7 cellular contexts compared by ENCODE assay signal in genomic region chr1:8397511-8397910, GRCh38.
DNase-seq lines count a peak whose midpoint lies in the region; ATAC-seq lines count a peak whose summit lies in the region.

No MANE protein-coding gene starts in this region.

- peak overlapping the region in 1 of 2 experiments; percentile 34 for H3K18ac ChIP-seq in mesenchymal stem cell (ENCODE audit: low read depth in 1 of 2, low read length in 2 of 2)

- 52% methylated on average over 2 of the region's 2 CpGs for WGBS in mesenchymal stem cell

- H3K36me3 ChIP-seq in mesenchymal stem cell (ENCODE audit: control insufficient read depth in 1 of 2, insufficient read depth in 2 of 2, low read depth in 1 of 2, low read length in 2 of 2), result peaks cover 13 to 70% of the 10 kb centered on the region in 2 experiments

- DNase-seq in activated naive CD4-positive, alpha-beta T cell treated with anti-CD3 and anti-CD28 coated beads, Interleukin-2, amount 50 U/mL, for 72 hours (ENCODE audit: low spot score in 2 of 2), result peak in 1 of 2 donors; percentile 33
- DNase-seq in mesenchymal stem cell (no peak), NCI-H748 treated with DMSO at 0.1 percent for 48 hours (lab: John Stamatoyannopoulos, UW) (no peak), DMS53 treated with DMSO at 0.1 percent for 48 hours (lab: John Stamatoyannopoulos, UW; ENCODE audit: unreplicated experiment) (no peak), NCI-H1436 treated with DMSO at 0.1 percent for 48 hours (lab: John Stamatoyannopoulos, UW) (no peak)

- H3K9me3 ChIP-seq in mesenchymal stem cell (ENCODE audit: control insufficient read depth, low read length), result no peaks in the 10 kb centered on the region

- H3K27ac ChIP-seq in mesenchymal stem cell (ENCODE audit: low read length, poor library complexity, severe bottlenecking), result peak overlapping the region; percentile 72

- no peak overlapping the region for H2BK15ac ChIP-seq in mesenchymal stem cell (ENCODE audit: low read depth, poor library complexity, severe bottlenecking)

- peak overlapping the region; percentile 69 to 81 for H3K27ac Mint-ChIP-seq in activated naive CD4-positive, alpha-beta T cell treated with anti-CD3 and anti-CD28 coated beads, Interleukin-2, amount 50 U/mL, for 72 hours

- H4K8ac ChIP-seq in mesenchymal stem cell (ENCODE audit: low read length), result no peak overlapping the region

- no peak overlapping the region for H3K4ac ChIP-seq in mesenchymal stem cell (ENCODE audit: low read depth in 1 of 2, low read length in 2 of 2)

- H3K4me1 ChIP-seq in mesenchymal stem cell (ENCODE audit: control insufficient read depth, insufficient read depth, low read depth, low read length), result peaks cover 10% of the 10 kb centered on the region

- H3K79me1 ChIP-seq in mesenchymal stem cell (replicated peaks; ENCODE audit: low read length, poor library complexity, severe bottlenecking), result peaks cover 17% of the 10 kb centered on the region

- H2AK5ac ChIP-seq in mesenchymal stem cell (ENCODE audit: low read length, severe bottlenecking), result no peak overlapping the region

- ATAC-seq in GM18873 (IDR thresholded peaks at IDR 0.05; ENCODE audit: low FRiP score, unreplicated experiment) (peak; percentile 44), HG03196 (IDR thresholded peaks at IDR 0.05; ENCODE audit: unreplicated experiment) (peak; percentile 60)
- ATAC-seq in activated naive CD4-positive, alpha-beta T cell treated with anti-CD3 and anti-CD28 coated beads, Interleukin-2, amount 50 U/mL, for 72 hours, result peak; percentile 58 to 77

- H3K36me3 Mint-ChIP-seq in activated naive CD4-positive, alpha-beta T cell treated with anti-CD3 and anti-CD28 coated beads, Interleukin-2, amount 50 U/mL, for 72 hours, result peaks cover 6 to 61% of the 10 kb centered on the region in 2 donors

- H3K9me3 Mint-ChIP-seq in activated naive CD4-positive, alpha-beta T cell treated with anti-CD3 and anti-CD28 coated beads, Interleukin-2, amount 50 U/mL, for 72 hours, result peaks cover 0 to 4% of the 10 kb centered on the region in 2 donors

- no peaks in the 10 kb centered on the region for H3K27me3 ChIP-seq in mesenchymal stem cell (ENCODE audit: control insufficient read depth in 1 of 2, insufficient read depth in 1 of 2, low read length in 2 of 2)

- H3K4me3 ChIP-seq in mesenchymal stem cell (ENCODE audit: insufficient read depth in 1 of 2, low read depth in 1 of 2, low read length in 2 of 2), result peak overlapping the region in 1 of 2 experiments; percentile 31

- no peak overlapping the region for H4K91ac ChIP-seq in mesenchymal stem cell (ENCODE audit: low read length)

- peak overlapping the region; percentile 79 for H3K9ac ChIP-seq in mesenchymal stem cell (ENCODE audit: low read length)

- no peak overlapping the region for H3K14ac ChIP-seq in mesenchymal stem cell (ENCODE audit: low read length in 2 of 2)

- no peak overlapping the region for H3K23ac ChIP-seq in mesenchymal stem cell (ENCODE audit: low read length in 2 of 2)

- no peak overlapping the region for H2AFZ ChIP-seq in mesenchymal stem cell (ENCODE audit: low read depth, low read length)

- H3K4me2 ChIP-seq in mesenchymal stem cell (ENCODE audit: low read length, poor library complexity, severe bottlenecking), result no peak overlapping the region

- no peak overlapping the region for H2BK120ac ChIP-seq in mesenchymal stem cell (ENCODE audit: low read depth, low read length)

- no peak overlapping the region for H2BK12ac ChIP-seq in mesenchymal stem cell (ENCODE audit: low read length in 2 of 2)

- no peak overlapping the region for H2BK5ac ChIP-seq in mesenchymal stem cell (ENCODE audit: low read depth, low read length, poor library complexity, severe bottlenecking)
